Comparison of ENCODE assay signal across 8 cellular contexts in the genomic region with DNA sequence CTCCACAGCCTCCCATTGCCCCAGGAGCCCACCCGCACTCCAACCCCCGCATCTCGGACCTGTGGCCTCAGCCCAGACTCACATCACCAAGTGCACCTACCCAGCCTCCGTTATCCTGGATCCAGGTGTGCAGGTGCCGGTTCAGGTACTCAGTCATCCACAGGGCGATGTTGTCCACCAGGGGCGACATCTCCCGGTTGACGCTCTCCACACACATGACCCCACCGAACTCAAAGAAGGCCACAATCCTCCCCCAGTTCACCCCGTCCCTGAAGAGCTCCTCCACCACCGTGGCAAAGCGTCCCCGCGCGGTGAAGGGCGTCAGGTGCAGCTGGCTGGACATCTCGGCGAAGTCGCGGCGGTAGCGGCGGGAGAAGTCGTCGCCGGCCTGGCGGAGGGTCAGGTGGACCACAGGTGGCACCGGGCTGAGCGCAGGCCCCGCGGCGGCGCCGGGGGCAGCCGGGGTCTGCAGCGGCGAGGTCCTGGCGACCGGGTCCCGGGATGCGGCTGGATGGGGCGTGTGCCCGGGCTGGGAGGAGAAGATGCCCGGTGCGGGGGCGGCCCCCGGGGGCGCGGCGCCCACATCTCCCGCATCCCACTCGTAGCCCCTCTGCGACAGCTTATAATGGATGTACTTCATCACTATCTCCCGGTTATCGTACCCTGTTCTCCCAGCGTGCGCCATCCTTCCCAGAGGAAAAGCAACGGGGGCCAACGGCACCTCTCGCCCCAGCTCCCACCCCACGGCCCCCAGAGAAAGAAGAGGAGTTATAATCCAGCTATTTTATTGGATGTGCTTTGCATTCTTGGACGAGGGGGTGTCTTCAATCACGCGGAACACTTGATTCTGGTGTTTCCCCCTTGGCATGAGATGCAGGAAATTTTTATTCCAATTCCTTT. TPM values are rescaled to one million over a fixed set of nuclear protein-coding genes. Genes with fewer than 3 reads are reported as not detected.
A peak's percentile ranks its signal among the peaks of the same experiment; 100 is the strongest.
DNase-seq lines count a peak whose midpoint lies in the region; ATAC-seq and TF ChIP-seq lines count a peak whose summit lies in the region.

No MANE protein-coding gene starts in this region.

- intact Hi-C loops in ovary (cut with DNase I) = loop anchor here (5.0 to 10.0 kb wide), 5 partner anchors 36 to 186 kb away; no protein-coding TSS in a partner anchor
- intact Hi-C loops in tibial artery (cut with DNase I; ENCODE audit: low total_unique reads) = loop anchor here (2.0 kb wide), 2 partner anchors 49 to 57 kb away; no protein-coding TSS in a partner anchor

- H3K27ac ChIP-seq in OCI-LY1 (ENCODE audit: low read depth, low read length, poor library complexity, severe bottlenecking) = peak overlapping the region; percentile 97
- H3K27ac ChIP-seq in gastroesophageal sphincter = peak overlapping the region; percentile 8 to 93 (median 91)
- peak overlapping the region; percentile 69 to 77 for H3K27ac ChIP-seq in ovary
- H3K27ac ChIP-seq in tibial artery = peak overlapping the region; percentile 83 to 91

- peak overlapping the region; percentile 98 for H3K4me2 ChIP-seq in OCI-LY1 (ENCODE audit: low read length)

- TF ChIP-seq POLR2A in gastroesophageal sphincter (IDR thresholded peaks at IDR 0.05) = peak in 1 of 2 donors; percentile 11
- TF ChIP-seq POLR2A in ovary (IDR thresholded peaks at IDR 0.05) = peak; percentile 16

- WGBS in gastroesophageal sphincter (ENCODE audit: low coverage in 1 of 2), 2 donors = 0 to 17% methylated on average over 7 to 12 of the region's 65 CpGs
- 0 to 1% (median 0%) methylated on average over 64 to 65 of the region's 65 CpGs for WGBS in ovary, 3 donors

- no peak overlapping the region for H2AFZ ChIP-seq in OCI-LY1 (ENCODE audit: low read length)

- peak overlapping the region; percentile 96 for H3K9ac ChIP-seq in OCI-LY1 (ENCODE audit: low read length)

- TF ChIP-seq CTCF in OCI-LY1 (IDR thresholded peaks at IDR 0.05; ENCODE audit: low read length) (peak; percentile 63), gastroesophageal sphincter (IDR thresholded peaks at IDR 0.05) (peak; percentile 60 to 94 (median 78)), ovary (IDR thresholded peaks at IDR 0.05) (peak; percentile 61 to 94 (median 83)), tibial artery (IDR thresholded peaks at IDR 0.05) (peak; percentile 79 to 84)

- DNase-seq in Ammon's horn (ENCODE audit: low spot score) (peak; percentile 79), ovary (peak; percentile 77 to 84 (median 83)), tibial artery (peak; percentile 67 to 88)
- peak; percentile 61 to 75 for DNase-seq in activated T-helper 1 cell treated with anti-CD3 and anti-CD28 coated beads, Interleukin-2, amount 50 U/mL, for 16 hours (ENCODE audit: low read depth in 1 of 2, low spot score in 1 of 2)

- H3K36me3 ChIP-seq in OCI-LY1 (ENCODE audit: insufficient read depth, low read length) (peaks cover 62% of the 10 kb centered on the region), gastroesophageal sphincter (no peaks in the 10 kb centered on the region), ovary (no peaks in the 10 kb centered on the region), tibial artery (no peaks in the 10 kb centered on the region)

- H3K4me3 ChIP-seq in OCI-LY1 (ENCODE audit: low read depth, low read length, poor library complexity, severe bottlenecking) (peak overlapping the region; percentile 88), gastroesophageal sphincter (peak overlapping the region; percentile 57 to 92), ovary (peak overlapping the region; percentile 73), tibial artery (peak overlapping the region; percentile 70 to 85)

- peak; percentile 51 for ATAC-seq in GM18909 (IDR thresholded peaks at IDR 0.05; ENCODE audit: poor library complexity, unreplicated experiment)
- peak; percentile 62 for ATAC-seq in HG03175 (IDR thresholded peaks at IDR 0.05; ENCODE audit: unreplicated experiment)
- peak; percentile 27 for ATAC-seq in gastroesophageal sphincter

- no peaks in the 10 kb centered on the region for H3K9me2 ChIP-seq in OCI-LY1 (ENCODE audit: low read depth, low read length)

- H3K27me3 ChIP-seq in OCI-LY1 (ENCODE audit: insufficient read depth, low read length) (no peaks in the 10 kb centered on the region), gastroesophageal sphincter (no peaks in the 10 kb centered on the region), ovary (no peaks in the 10 kb centered on the region), tibial artery (no peaks in the 10 kb centered on the region)

- peaks cover 35% of the 10 kb centered on the region for H3K4me1 ChIP-seq in OCI-LY1 (ENCODE audit: insufficient read depth, low read length, severe bottlenecking)
- peaks cover 0 to 65% (median 10%) of the 10 kb centered on the region in 3 donors for H3K4me1 ChIP-seq in gastroesophageal sphincter
- H3K4me1 ChIP-seq in ovary (ENCODE audit: insufficient read depth) = peaks cover 4% of the 10 kb centered on the region
- peaks cover 0 to 70% (median 31%) of the 10 kb centered on the region in 4 donors for H3K4me1 ChIP-seq in tibial artery

- peaks cover 68% of the 10 kb centered on the region for H3K79me2 ChIP-seq in OCI-LY1 (ENCODE audit: insufficient read depth, low read length)

- H4K20me1 ChIP-seq in OCI-LY1 (ENCODE audit: insufficient read depth, low read length) = no peaks in the 10 kb centered on the region

- peaks cover 3% of the 10 kb centered on the region; the same call in 1 of the 2 replicates for H3F3A ChIP-seq in OCI-LY1 (ENCODE audit: insufficient read depth, low read length)

- H3K9me3 ChIP-seq in OCI-LY1 (ENCODE audit: low read length) = no peaks in the 10 kb centered on the region
- H3K9me3 ChIP-seq in gastroesophageal sphincter = no peaks in the 10 kb centered on the region
- no peaks in the 10 kb centered on the region for H3K9me3 ChIP-seq in ovary
- no peaks in the 10 kb centered on the region for H3K9me3 ChIP-seq in tibial artery

- TF ChIP-seq EP300 in gastroesophageal sphincter (IDR thresholded peaks at IDR 0.05) (no peak), ovary (IDR thresholded peaks at IDR 0.05) (no peak)

RNA-seq across cellular contexts. Expression of gene BCL2, which starts 1.3 kb away (rescaled TPM):
- total RNA-seq in gastroesophageal sphincter = 10 to 100 TPM; 31.2 to 41.7 (median 32.7) TPM
- total RNA-seq in ovary = 10 to 100 TPM; 32.6 to 43.9 (median 36.8) TPM
- 10 to 100 TPM; 13.7 to 24.0 TPM for polyA plus RNA-seq in ovary

RNA-seq across cellular contexts. Expression of gene KDSR, which starts 48.8 kb away (rescaled TPM):
- 10 to 100 TPM; 36.9 to 67.3 (median 51.2) TPM for total RNA-seq in gastroesophageal sphincter
- 10 to 100 TPM; 25.8 to 70.1 (median 62.6) TPM for total RNA-seq in ovary
- polyA plus RNA-seq in ovary = 10 to 100 TPM; 27.8 to 52.3 TPM

Comparison
In these comparisons a context has a peak if more than half of its experiments do, and no peak if none do; other contexts are left out.
1. Peak in every context shown above with its lines: DNase-seq, ATAC-seq, H3K4me3 ChIP-seq and H3K27ac ChIP-seq.